ENCODE assay signal across 27 cellular contexts in genomic region chr2:71402427-71402826, GRCh38.
"Had no signal": no experiment of that assay in that cellular context is flagged by ENCODE, and none has a peak within 500 bp of the region (broad histone marks: within the 10 kb centered on the region; RNA-seq: fewer than 3 reads in every experiment).

No MANE protein-coding gene starts in this region.

- H3K27me3 Mint-ChIP-seq: memory B cell; naive B cell; stimulated activated memory B cell treated with anti-CD40 and anti-IgM and Interleukin-4, amounts not matched to agents 10 μg/mL and 1 μg/mL and 100 μg/mL, for 72 hours; type B pancreatic cell had no signal

- H3K4me1 Mint-ChIP-seq: immature natural killer cell; memory B cell; mesothelial cell of epicardium; nephron; neural progenitor cell; stimulated activated memory B cell treated with anti-CD40 and anti-IgM and Interleukin-4, amounts not matched to agents 10 μg/mL and 1 μg/mL and 100 μg/mL, for 72 hours had no signal

- H3K27ac ChIP-seq: coronary artery, esophagus muscularis mucosa, foreskin keratinocyte, neural progenitor cell, prostate gland, right atrium auricular region, sigmoid colon, spleen, testis, tibial artery had no signal

- H3K36me3 ChIP-seq: prostate gland had no signal

- H3K9me3 Mint-ChIP-seq: immature natural killer cell; memory B cell; mesothelial cell of epicardium; naive B cell; nephron; neural progenitor cell; stimulated activated memory B cell treated with anti-CD40 and anti-IgM and Interleukin-4, amounts not matched to agents 10 μg/mL and 1 μg/mL and 100 μg/mL, for 72 hours; type B pancreatic cell had no signal

- H3K4me3 ChIP-seq: coronary artery, esophagus muscularis mucosa, lung, mucosa of descending colon, neural progenitor cell, prostate gland, right atrium auricular region, sigmoid colon, spleen, testis, tibial artery had no signal

- H3K4me3 Mint-ChIP-seq: immature natural killer cell; memory B cell; mesothelial cell of epicardium; naive B cell; nephron; neural progenitor cell; stimulated activated memory B cell treated with anti-CD40 and anti-IgM and Interleukin-4, amounts not matched to agents 10 μg/mL and 1 μg/mL and 100 μg/mL, for 72 hours; type B pancreatic cell had no signal

- H3K27ac Mint-ChIP-seq: memory B cell; mesothelial cell of epicardium; nephron; neural progenitor cell; stimulated activated memory B cell treated with anti-CD40 and anti-IgM and Interleukin-4, amounts not matched to agents 10 μg/mL and 1 μg/mL and 100 μg/mL, for 72 hours; type B pancreatic cell had no signal

- FAIRE-seq: endothelial cell of umbilical vein had no signal

- H3K4me1 ChIP-seq: esophagus muscularis mucosa, foreskin keratinocyte, neural progenitor cell, prostate gland, right atrium auricular region, sigmoid colon, spleen, testis, tibial artery had no signal

- ATAC-seq: foreskin keratinocyte; mucosa of descending colon; stimulated activated memory B cell treated with anti-CD40 and anti-IgM and Interleukin-4, amounts not matched to agents 10 μg/mL and 1 μg/mL and 100 μg/mL, for 72 hours; stimulated activated naive CD8-positive, alpha-beta T cell treated with anti-CD3 and anti-CD28 coated beads, Interleukin-15, Interleukin-2, amounts not matched to agents 100 U/mL and 50 U/mL, for 24 hours had no signal

- H3K9me3 ChIP-seq: esophagus muscularis mucosa, mucosa of descending colon, prostate gland, right atrium auricular region, sigmoid colon, spleen, testis, tibial artery had no signal

- H3K27me3 ChIP-seq: esophagus muscularis mucosa, foreskin keratinocyte, neural progenitor cell, right atrium auricular region, sigmoid colon, spleen, testis, tibial artery had no signal

- DNase-seq: dermis blood vessel endothelial cell; effector memory CD4-positive, alpha-beta T cell; foreskin keratinocyte; hypothalamus; immature natural killer cell; kidney; mucosa of descending colon; naive B cell; sigmoid colon; spleen; stimulated activated CD4-positive, alpha-beta T cell treated with anti-CD3 and anti-CD28 coated beads, Interleukin-4, amount 100 ng/mL, for 4 hours; stimulated activated naive CD8-positive, alpha-beta T cell treated with anti-CD3 and anti-CD28 coated beads, Interleukin-15, Interleukin-2, amounts not matched to agents 100 U/mL and 50 U/mL, for 24 hours; substantia nigra; testis; tibial artery had no signal
